In genomic region chrX:3143043-3143799, GRCh38 we compare ENCODE assay signal across 1 cellular context.
TF ChIP-seq lines count a peak whose summit lies in the region.

No MANE protein-coding gene starts in this region.

TF ChIP-seq in IMR-90, 13 proteins besides CTCF, POLR2A, EP300 and RAD21 (continued from another document):
- no peak for TF ChIP-seq MAFK (IDR thresholded peaks at IDR 0.05; ENCODE audit: low read depth, low read length)
TF ChIP-seq in IMR-90: peak in this region for 0.
